ENCODE assay signal across 8 cellular contexts in genomic region chr16:70653809-70654771, GRCh38. TPM values are rescaled to one million over a fixed set of nuclear protein-coding genes. Genes with fewer than 3 reads are reported as not detected.
DNase-seq lines count a peak whose midpoint lies in the region; ATAC-seq, FAIRE-seq and TF ChIP-seq lines count a peak whose summit lies in the region.

No MANE protein-coding gene starts in this region.

- H3K4me1 Mint-ChIP-seq in T-helper 17 cell: peaks cover 6% of the 10 kb centered on the region

- TF ChIP-seq RAD21 in A549 (conservative IDR thresholded peaks at IDR 0.05 in 1 of 2, IDR thresholded peaks at IDR 0.05 in 1 of 2): peak; percentile 92 to 97

- H3K27ac Mint-ChIP-seq in T-helper 17 cell: peak overlapping the region; percentile 84

- no peak for TF ChIP-seq EP300 in A549 (IDR thresholded peaks at IDR 0.05)

- WGBS in A549 (ENCODE audit: missing lambda C conversion rate): 42% methylated on average over 35 of the region's 35 CpGs

- TF ChIP-seq POLR2A in A549 (IDR thresholded peaks at IDR 0.05; ENCODE audit: low read length): no peak
- no peak for TF ChIP-seq POLR2A in uterus (IDR thresholded peaks at IDR 0.05)

- ATAC-seq in A549: peak; percentile 80 to 85
- peak; percentile 75 for ATAC-seq in T-helper 17 cell
- peak; percentile 86 for ATAC-seq in left ventricle myocardium superior

- no peaks in the 10 kb centered on the region for H3K27me3 ChIP-seq in rectal smooth muscle tissue (ENCODE audit: control insufficient read depth, insufficient read depth, low read length)
- H3K27me3 ChIP-seq in uterus: no peaks in the 10 kb centered on the region

- H3K9ac ChIP-seq in rectal smooth muscle tissue (ENCODE audit: low read length): peak overlapping the region; percentile 40

- POLR2A ChIA-PET in A549 (lab: Yijun Ruan, JAX): interaction anchor here (1.5 to 1.9 kb wide), 2 partner anchors 125 to 273 kb away, joined by 3 to 9 read pairs; no protein-coding TSS in a partner anchor

- H3K36me3 ChIP-seq in rectal smooth muscle tissue (ENCODE audit: control insufficient read depth, insufficient read depth, low read length): no peaks in the 10 kb centered on the region
- H3K36me3 ChIP-seq in uterus: no peaks in the 10 kb centered on the region

- peaks cover 11% of the 10 kb centered on the region for H3K27me3 Mint-ChIP-seq in T-helper 17 cell

- H3K27ac ChIP-seq in A549: peak overlapping the region; percentile 57 to 73; a peak in 5 of 6 replicates
- peak overlapping the region; percentile 64 for H3K27ac ChIP-seq in rectal smooth muscle tissue (ENCODE audit: low read depth, low read length)
- H3K27ac ChIP-seq in uterus: peak overlapping the region; percentile 29

- intact Hi-C loops in left ventricle myocardium superior (cut with micrococcal nuclease) (no loop called here), uterus (cut with DNase I; ENCODE audit: low total_unique reads) (loop anchor here (10.0 kb wide), 1 partner anchor 129 kb away; the partner anchor contains the start of genes COG4 and SF3B3)

- H3K4me2 ChIP-seq in A549: peak overlapping the region; percentile 82

- H3K9me3 ChIP-seq in A549: no peaks in the 10 kb centered on the region
- H3K9me3 ChIP-seq in T-helper 17 cell (ENCODE audit: control insufficient read depth, low read length, poor library complexity, severe bottlenecking): no peaks in the 10 kb centered on the region
- H3K9me3 ChIP-seq in uterus: no peaks in the 10 kb centered on the region

- H3K4me3 ChIP-seq in A549 (peak overlapping the region; percentile 29; the same call in 2 of the 3 replicates), rectal smooth muscle tissue (ENCODE audit: low read length) (peak overlapping the region; percentile 47), uterus (no peak overlapping the region)

- CTCF ChIA-PET in A549 (lab: Yijun Ruan, JAX): interaction anchor here (0.6 to 6.2 kb wide), 61 partner anchors 8 to 1258 kb away, joined by 3 to 52 read pairs (median 4); partner anchors contain the start of genes CALB2, COG4 and SF3B3

- FAIRE-seq in A549 (lab: Jason Lieb, UNC) (peak; percentile 100), GM18507 (lab: Jason Lieb, UNC) (peak; percentile 97)

- no peaks in the 10 kb centered on the region; the same call in 2 of the 3 replicates for H3K4me1 ChIP-seq in A549
- H3K4me1 ChIP-seq in rectal smooth muscle tissue (ENCODE audit: control insufficient read depth, insufficient read depth, low read length): peaks cover 5% of the 10 kb centered on the region
- H3K4me1 ChIP-seq in uterus: no peaks in the 10 kb centered on the region

- H3K36me3 Mint-ChIP-seq in T-helper 17 cell (ENCODE audit: low read depth): no peaks in the 10 kb centered on the region

- peak; percentile 94 for TF ChIP-seq CTCF in A549 (IDR thresholded peaks at IDR 0.05)
- TF ChIP-seq CTCF in uterus (IDR thresholded peaks at IDR 0.05): peak; percentile 86 to 96 (median 94)

- peak overlapping the region; percentile 86 for H3K4me3 Mint-ChIP-seq in T-helper 17 cell

- DNase-seq in A549 (ENCODE audit: low read depth in 1 of 2, low spot score in 1 of 2) (peak; percentile 41 to 78), GM18507 (ENCODE audit: extremely low spot score, insufficient read length, low read depth) (peak; percentile 48), NCI-H128 (lab: John Stamatoyannopoulos, UW; ENCODE audit: unreplicated experiment) (peak; percentile 27), T-helper 17 cell (peak; percentile 41 to 79 (median 55)), amniotic stem cell (lab: John Stamatoyannopoulos, UW) (peak; percentile 44), left ventricle myocardium superior (peak; percentile 72), uterus (peak; percentile 87 to 91)

TF ChIP-seq in A549, 52 proteins besides CTCF, POLR2A, EP300 and RAD21:
- no peak for TF ChIP-seq MAFK (IDR thresholded peaks at IDR 0.05; ENCODE audit: partially characterized antibody)
- TF ChIP-seq RCOR1 (IDR thresholded peaks at IDR 0.05; ENCODE audit: low read depth, low read length): no peak
- TF ChIP-seq EHMT2 (IDR thresholded peaks at IDR 0.05; ENCODE audit: low read depth): no peak
- TF ChIP-seq, protein P1, sequence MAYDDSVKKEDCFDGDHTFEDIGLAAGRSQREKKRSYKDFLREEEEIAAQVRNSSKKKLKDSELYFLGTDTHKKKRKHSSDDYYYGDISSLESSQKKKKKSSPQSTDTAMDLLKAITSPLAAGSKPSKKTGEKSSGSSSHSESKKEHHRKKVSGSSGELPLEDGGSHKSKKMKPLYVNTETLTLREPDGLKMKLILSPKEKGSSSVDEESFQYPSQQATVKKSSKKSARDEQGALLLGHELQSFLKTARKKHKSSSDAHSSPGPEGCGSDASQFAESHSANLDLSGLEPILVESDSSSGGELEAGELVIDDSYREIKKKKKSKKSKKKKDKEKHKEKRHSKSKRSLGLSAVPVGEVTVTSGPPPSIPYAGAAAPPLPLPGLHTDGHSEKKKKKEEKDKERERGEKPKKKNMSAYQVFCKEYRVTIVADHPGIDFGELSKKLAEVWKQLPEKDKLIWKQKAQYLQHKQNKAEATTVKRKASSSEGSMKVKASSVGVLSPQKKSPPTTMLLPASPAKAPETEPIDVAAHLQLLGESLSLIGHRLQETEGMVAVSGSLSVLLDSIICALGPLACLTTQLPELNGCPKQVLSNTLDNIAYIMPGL (CRISPR knock-in tag; IDR thresholded peaks at IDR 0.05; ENCODE audit: borderline replicate concordance): no peak
- TF ChIP-seq FOSL2 (IDR thresholded peaks at IDR 0.05): no peak
- no peak for TF ChIP-seq FOSL2 (CRISPR knock-in tag; IDR thresholded peaks at IDR 0.05)
- TF ChIP-seq CHD2 (IDR thresholded peaks at IDR 0.05; ENCODE audit: low read length, partially characterized antibody): no peak
- no peak for TF ChIP-seq PBX3 (IDR thresholded peaks at IDR 0.05)
- no peak for TF ChIP-seq NFE2L2 (conservative IDR thresholded peaks at IDR 0.05; ENCODE audit: low read length)
- TF ChIP-seq SMC3 (IDR thresholded peaks at IDR 0.05): peak; percentile 77
- no peak for TF ChIP-seq BCL3 (IDR thresholded peaks at IDR 0.05)
- TF ChIP-seq E2F6 (IDR thresholded peaks at IDR 0.05; ENCODE audit: borderline replicate concordance, low read depth): no peak
- no peak for TF ChIP-seq HOXB5 (CRISPR knock-in tag; IDR thresholded peaks at IDR 0.05)
- TF ChIP-seq POLR2AphosphoS2 (conservative IDR thresholded peaks at IDR 0.05; ENCODE audit: low read length): no peak
- no peak for TF ChIP-seq ZNF302 (CRISPR knock-in tag; IDR thresholded peaks at IDR 0.05)
- TF ChIP-seq MAX (IDR thresholded peaks at IDR 0.05): peak; percentile 58
- no peak for TF ChIP-seq KDM5A (IDR thresholded peaks at IDR 0.05)
- no peak for TF ChIP-seq ZC3H11A (IDR thresholded peaks at IDR 0.05)
TF ChIP-seq in A549: peak in this region for 2.

RNA-seq across cellular contexts. Expression of gene IL34, which starts 7.7 kb away (rescaled TPM):
- 0.12 and 0.25 TPM in 2 replicates for polyA plus RNA-seq in A549 (2011; rRNA removed)
- 0.73 and 1.2 TPM in 2 replicates for polyA plus RNA-seq in A549 (2012; cell fraction: cytosol; rRNA removed)
- polyA plus RNA-seq in A549 (2012; cell fraction: nucleus; rRNA removed): 0.94 and 1.5 TPM in 2 replicates
- polyA plus RNA-seq in A549 (2017; fragmentation: RNase III; extraction: RNeasy Plus Mini Kit Qiagen cat#74134 plus additional on column Dnase treatment): 0.29 to 0.89 TPM (median 0.40 TPM) in 3 replicates
- polyA minus RNA-seq in A549 (2011; rRNA and poly(A)+ RNA removed): 0.41 TPM in 1 of 2 replicates, not detected in the other
- under 1 TPM in 1 of 2 donors, not detected in 1; 0.34 TPM for total RNA-seq in T-helper 17 cell
- 1.5 TPM for total RNA-seq in left ventricle myocardium superior
- 1 to 10 TPM in 3 of 4 donors, not detected in 1; 3.3 to 9.4 (median 9.0) TPM for total RNA-seq in uterus

RNA-seq across cellular contexts. Expression of gene MTSS2, which starts 31.8 kb away (rescaled TPM):
- polyA plus RNA-seq in A549 (2011; rRNA removed) (10.8 and 13.1 TPM in 2 replicates), A549 (2017; fragmentation: RNase III; extraction: RNeasy Plus Mini Kit Qiagen cat#74134 plus additional on column Dnase treatment) (27.1 to 37.4 TPM (median 33.5 TPM) in 3 replicates)
- polyA plus RNA-seq in A549 (2012; cell fraction: cytosol; rRNA removed): 52.8 and 65.7 TPM in 2 replicates
- 97.7 and 160 TPM in 2 replicates for polyA plus RNA-seq in A549 (2012; cell fraction: nucleus; rRNA removed)
- 11.4 and 19.0 TPM in 2 replicates for polyA minus RNA-seq in A549 (2011; rRNA and poly(A)+ RNA removed)
- total RNA-seq in T-helper 17 cell (1 to 10 TPM; 4.4 to 6.9 TPM), left ventricle myocardium superior (101 TPM), uterus (100 to 1,000 TPM in 1 of 4 donors, 10 to 100 TPM in 3; 11.2 to 142 (median 18.2) TPM)

Comparison
In these comparisons a context has a peak if more than half of its experiments do, and no peak if none do; other contexts are left out.
1. DNase-seq: peak in every context shown above with its lines; median percentile 89 in uterus; 72 in left ventricle myocardium superior; 60 in A549; 55 in T-helper 17 cell; 48 in GM18507; 44 in amniotic stem cell; 27 in NCI-H128.
2. H3K4me3 ChIP-seq: peak in A549 (single experiment) and rectal smooth muscle tissue (single experiment); none in uterus (0 of 2).
3. Peak in every context shown above with its lines, with median percentiles within 50 percentile points of each other: ATAC-seq and H3K27ac ChIP-seq.